15 cellular contexts compared by ENCODE assay signal in genomic region chr18:62850619-62851306, GRCh38.
A peak's percentile ranks its signal among the peaks of the same experiment; 100 is the strongest.
DNase-seq lines count a peak whose midpoint lies in the region; TF ChIP-seq lines count a peak whose summit lies in the region.
"Had no signal": no experiment of that assay in that cellular context is flagged by ENCODE, and none has a peak within 500 bp of the region (broad histone marks: within the 10 kb centered on the region; RNA-seq: fewer than 3 reads in every experiment).

No MANE protein-coding gene starts in this region.

- H3K4me3 ChIP-seq in iPS-18a (ENCODE audit: low read length) (no peak overlapping the region), thyroid gland (replicated peaks in 1 of 3) (no peak overlapping the region)

- H3K4me1 ChIP-seq in iPS-18a (ENCODE audit: control insufficient read depth, low read depth, low read length) (peaks cover 16% of the 10 kb centered on the region), thyroid gland (no peaks in the 10 kb centered on the region)
- H3K4me1 ChIP-seq: foreskin keratinocyte had no signal

- H3K9me3 ChIP-seq in iPS-18a (ENCODE audit: control insufficient read depth, low read depth, low read length) (no peaks in the 10 kb centered on the region), thyroid gland (no peaks in the 10 kb centered on the region)

- no peak for TF ChIP-seq POLR2A in thyroid gland (IDR thresholded peaks at IDR 0.05)

- H3K27ac ChIP-seq in angular gyrus (ENCODE audit: low read depth, low read length): peak overlapping the region; percentile 46
- peak overlapping the region; percentile 24 for H3K27ac ChIP-seq in iPS-18a (ENCODE audit: low read length)
- peak overlapping the region in 2 of 3 donors; percentile 10 to 15 for H3K27ac ChIP-seq in thyroid gland
- H3K27ac ChIP-seq: foreskin keratinocyte had no signal

- DNase-seq in NCI-H510A treated with DMSO at 0.1 percent for 48 hours (lab: John Stamatoyannopoulos, UW): peak; percentile 21
- no peak for DNase-seq in NCI-H510A (lab: John Stamatoyannopoulos, UW)
- DNase-seq in thyroid gland: no peak
- DNase-seq in NCI-H1092 treated with DMSO at 0.1 percent for 48 hours (lab: John Stamatoyannopoulos, UW): no peak
- no peak for DNase-seq in HuH-7 (ENCODE audit: low spot score)
- no peak for DNase-seq in amniotic stem cell (lab: John Stamatoyannopoulos, UW)
- DNase-seq: 8988T; activated CD4-positive, alpha-beta memory T cell treated with anti-CD3 and anti-CD28 coated beads for 36 hours; foreskin keratinocyte; MM.1S; NCI-H446 treated with DMSO at 0.1 percent for 48 hours; SHP77; T-helper 9 cell had no signal

- H3K36me3 ChIP-seq in iPS-18a (ENCODE audit: control insufficient read depth, low read depth, low read length) (no peaks in the 10 kb centered on the region), thyroid gland (no peaks in the 10 kb centered on the region)

- no peak for TF ChIP-seq CTCF in thyroid gland (IDR thresholded peaks at IDR 0.05)

- H3K27me3 ChIP-seq in iPS-18a (ENCODE audit: control insufficient read depth, insufficient read depth, low read length): no peaks in the 10 kb centered on the region
- H3K27me3 ChIP-seq in thyroid gland: no peaks in the 10 kb centered on the region
- H3K27me3 ChIP-seq: foreskin keratinocyte had no signal

- intact Hi-C loops in thyroid gland (cut with DNase I): no loop called here

- WGBS in thyroid gland, 2 donors: 79 to 85% methylated on average over 7 of the region's 7 CpGs

- no peak overlapping the region for H3K9ac ChIP-seq in iPS-18a (ENCODE audit: low read length)
